ENCODE assay signal across 22 cellular contexts in genomic region chr5:133842846-133843725, GRCh38.
DNase-seq lines count a peak whose midpoint lies in the region; ATAC-seq, FAIRE-seq and TF ChIP-seq lines count a peak whose summit lies in the region.
"Had no signal": no experiment of that assay in that cellular context is flagged by ENCODE, and none has a peak within 500 bp of the region (broad histone marks: within the 10 kb centered on the region; RNA-seq: fewer than 3 reads in every experiment).

No MANE protein-coding gene starts in this region.

- no peak overlapping the region for H2AFZ ChIP-seq in astrocyte (ENCODE audit: low read depth, low read length)

- peaks cover 5% of the 10 kb centered on the region for H3K9me3 Mint-ChIP-seq in astrocyte (ENCODE audit: unreplicated experiment)
- H3K9me3 Mint-ChIP-seq: activated CD8-positive, alpha-beta T cell treated with anti-CD3 and anti-CD28 coated beads for 36 hours; stimulated activated naive B cell treated with anti-CD40 and anti-IgM and Interleukin-4, amounts not matched to agents 10 μg/mL and 1 μg/mL and 100 μg/mL, for 72 hours; T-helper 1 cell treated with Interleukin-12 subunit alpha and Interleukin-12 subunit beta and Interleukin-4 antibody, amounts not matched to agents 30 μg/mL and 1 μg/mL, for 36 hours had no signal

- no peak overlapping the region for H3K4me3 ChIP-seq in BE2C (ENCODE audit: low read depth, low read length)
- H3K4me3 ChIP-seq in HEK293 (ENCODE audit: low read depth, low read length): no peak overlapping the region
- no peak overlapping the region for H3K4me3 ChIP-seq in astrocyte (ENCODE audit: insufficient read depth, low read depth, low read length)
- H3K4me3 ChIP-seq: right lobe of liver had no signal

- H3K27me3 ChIP-seq in BE2C (no peaks in the 10 kb centered on the region), astrocyte (ENCODE audit: insufficient read depth, low read length) (peaks cover 21% of the 10 kb centered on the region)
- H3K27me3 ChIP-seq: right lobe of liver had no signal

- H3K79me2 ChIP-seq in astrocyte (ENCODE audit: insufficient read depth, low read length): no peaks in the 10 kb centered on the region

- FAIRE-seq in astrocyte (lab: Jason Lieb, UNC): no peak

- TF ChIP-seq CTCF in BE2C (IDR thresholded peaks at IDR 0.05; ENCODE audit: low read depth, low read length): no peak
- TF ChIP-seq CTCF in HEK293 (tag by site-specific recombination; IDR thresholded peaks at IDR 0.05): no peak
- no peak for TF ChIP-seq CTCF in astrocyte (IDR thresholded peaks at IDR 0.05; ENCODE audit: insufficient read depth, low read depth, low read length)

- peaks cover 42% of the 10 kb centered on the region for H3K27me3 Mint-ChIP-seq in astrocyte (ENCODE audit: low read depth, unreplicated experiment)
- H3K27me3 Mint-ChIP-seq: stimulated activated naive B cell treated with anti-CD40 and anti-IgM and Interleukin-4, amounts not matched to agents 10 μg/mL and 1 μg/mL and 100 μg/mL, for 72 hours had no signal

- no peak overlapping the region for H3K4me3 Mint-ChIP-seq in astrocyte (ENCODE audit: unreplicated experiment)
- H3K4me3 Mint-ChIP-seq: activated CD8-positive, alpha-beta T cell treated with anti-CD3 and anti-CD28 coated beads for 36 hours; stimulated activated naive B cell treated with anti-CD40 and anti-IgM and Interleukin-4, amounts not matched to agents 10 μg/mL and 1 μg/mL and 100 μg/mL, for 72 hours; T-helper 1 cell treated with Interleukin-12 subunit alpha and Interleukin-12 subunit beta and Interleukin-4 antibody, amounts not matched to agents 30 μg/mL and 1 μg/mL, for 36 hours had no signal

- H3K4me1 Mint-ChIP-seq in astrocyte (ENCODE audit: low read depth, unreplicated experiment): no peaks in the 10 kb centered on the region

- POLR2A ChIA-PET in HEK293 (lab: Yijun Ruan, JAX): no interaction called here

- no peak overlapping the region for H3K27ac ChIP-seq in HEK293 (ENCODE audit: extremely low read depth, low read depth, low read length)
- H3K27ac ChIP-seq in astrocyte (ENCODE audit: low read depth, low read length): no peak overlapping the region
- H3K27ac ChIP-seq: C4-2B, right lobe of liver had no signal

- no peak overlapping the region for H3K27ac Mint-ChIP-seq in astrocyte (ENCODE audit: unreplicated experiment)
- H3K27ac Mint-ChIP-seq: activated CD8-positive, alpha-beta T cell treated with anti-CD3 and anti-CD28 coated beads for 36 hours; stimulated activated naive B cell treated with anti-CD40 and anti-IgM and Interleukin-4, amounts not matched to agents 10 μg/mL and 1 μg/mL and 100 μg/mL, for 72 hours; T-helper 1 cell treated with Interleukin-12 subunit alpha and Interleukin-12 subunit beta and Interleukin-4 antibody, amounts not matched to agents 30 μg/mL and 1 μg/mL, for 36 hours had no signal

- CTCF ChIA-PET in HEK293 (lab: Yijun Ruan, JAX): interaction anchor here (3.2 kb wide), 1 partner anchor 26 kb away, joined by 11 read pairs; no protein-coding TSS in a partner anchor

- no peak overlapping the region for H3K4me2 ChIP-seq in astrocyte (ENCODE audit: low read length)

- no peaks in the 10 kb centered on the region for H3K36me3 Mint-ChIP-seq in astrocyte (ENCODE audit: low read depth, unreplicated experiment)

- no peaks in the 10 kb centered on the region for H3K9me3 ChIP-seq in BE2C
- H3K9me3 ChIP-seq in HEK293 (ENCODE audit: control insufficient read depth, insufficient read depth, low read depth, low read length): no peaks in the 10 kb centered on the region
- no peaks in the 10 kb centered on the region for H3K9me3 ChIP-seq in astrocyte (ENCODE audit: insufficient read depth, low read depth, low read length)
- H3K9me3 ChIP-seq: right lobe of liver had no signal

- no peaks in the 10 kb centered on the region for H4K20me1 ChIP-seq in astrocyte (ENCODE audit: insufficient read depth, low read length)

- no peak for ATAC-seq in activated CD4-positive, CD25-positive, alpha-beta regulatory T cell treated with anti-CD3 and anti-CD28 coated beads, Interleukin-2, amount 50 U/mL, for 24 hours
- ATAC-seq: activated CD8-positive, alpha-beta T cell treated with anti-CD3 and anti-CD28 coated beads for 36 hours; HCT116; right lobe of liver; stimulated activated naive B cell treated with anti-CD40 and anti-IgM and Interleukin-4, amounts not matched to agents 10 μg/mL and 1 μg/mL and 100 μg/mL, for 72 hours had no signal

- no peak overlapping the region for H3K9ac ChIP-seq in astrocyte (ENCODE audit: low read length)

- peaks cover 11% of the 10 kb centered on the region for H3K4me1 ChIP-seq in BE2C
- peaks cover 6% of the 10 kb centered on the region for H3K4me1 ChIP-seq in HEK293 (ENCODE audit: control insufficient read depth, insufficient read depth, low read length)
- H3K4me1 ChIP-seq in astrocyte (ENCODE audit: insufficient read depth, low read length): no peaks in the 10 kb centered on the region

- H3K36me3 ChIP-seq in BE2C: no peaks in the 10 kb centered on the region
- no peaks in the 10 kb centered on the region for H3K36me3 ChIP-seq in HEK293 (ENCODE audit: control insufficient read depth in 2 of 2, insufficient read depth in 1 of 2, low read length in 2 of 2)
- no peaks in the 10 kb centered on the region for H3K36me3 ChIP-seq in astrocyte (ENCODE audit: insufficient read depth, low read length)
- H3K36me3 ChIP-seq: right lobe of liver had no signal

- DNase-seq in BE2C: peak; percentile 71
- peak; percentile 49 for DNase-seq in astrocyte (ENCODE audit: low read depth)
- peak; percentile 41 for DNase-seq in mesenteric fat pad (ENCODE audit: low spot score)
- no peak for DNase-seq in NCI-H2227 treated with DMSO at 0.1 percent for 48 hours (lab: John Stamatoyannopoulos, UW)
- no peak for DNase-seq in superior temporal gyrus (ENCODE audit: extremely low spot score)
- no peak for DNase-seq in NCI-H2196 (lab: John Stamatoyannopoulos, UW; ENCODE audit: unreplicated experiment)
- DNase-seq: activated CD8-positive, alpha-beta T cell treated with anti-CD3 and anti-CD28 coated beads for 36 hours; activated gamma-delta T cell; activated T-cell treated with anti-CD3 and anti-CD28 coated beads for 4 hours; Calu3; cerebellar nuclear complex; DMS79 treated with DMSO at 0.1 percent for 48 hours; NCI-H2081; right lobe of liver; stimulated activated CD4-positive, alpha-beta T cell treated with anti-CD3 and anti-CD28 coated beads, Interleukin-12 subunit alpha, Interleukin-12 subunit beta, amount 100 ng/mL, for 4 hours; stimulated activated CD4-positive, alpha-beta T cell treated with anti-CD3 and anti-CD28 coated beads, Interleukin-4, amount 100 ng/mL, for 24 hours; stimulated activated naive B cell treated with anti-CD40 and anti-IgM and Interleukin-4, amounts not matched to agents 10 μg/mL and 1 μg/mL and 100 μg/mL, for 72 hours had no signal

TF ChIP-seq in HEK293, 187 proteins besides CTCF, POLR2A, EP300 and RAD21 (continues in another document):
- TF ChIP-seq ZBTB6 (tag by site-specific recombination; IDR thresholded peaks at IDR 0.05) (no peak), ZNF423 (tag by site-specific recombination; IDR thresholded peaks at IDR 0.05) (peak; percentile 39; the same call in 1 of the 2 replicates), ZNF211 (tag by site-specific recombination; IDR thresholded peaks at IDR 0.05; ENCODE audit: low read depth) (no peak), ZNF600 (tag by site-specific recombination; IDR thresholded peaks at IDR 0.05) (no peak), ZNF548 (tag by site-specific recombination; IDR thresholded peaks at IDR 0.05) (no peak), ZNF274 (IDR thresholded peaks at IDR 0.05; ENCODE audit: low read length) (no peak), ZNF274 (tag by site-specific recombination; IDR thresholded peaks at IDR 0.05; ENCODE audit: borderline replicate concordance) (no peak), SP7 (tag by site-specific recombination; IDR thresholded peaks at IDR 0.05) (peak; percentile 93), ZFHX2 (tag by site-specific recombination; conservative IDR thresholded peaks at IDR 0.05) (peak; percentile 75), ZIC2 (tag by site-specific recombination; IDR thresholded peaks at IDR 0.05) (peak; percentile 87), PRDM1 (tag by site-specific recombination; IDR thresholded peaks at IDR 0.05) (no peak), GLIS1 (tag by site-specific recombination; IDR thresholded peaks at IDR 0.05) (peak; percentile 83), OSR2 (tag by site-specific recombination; IDR thresholded peaks at IDR 0.05) (peak; percentile 83)
- TF ChIP-seq, protein P1, sequence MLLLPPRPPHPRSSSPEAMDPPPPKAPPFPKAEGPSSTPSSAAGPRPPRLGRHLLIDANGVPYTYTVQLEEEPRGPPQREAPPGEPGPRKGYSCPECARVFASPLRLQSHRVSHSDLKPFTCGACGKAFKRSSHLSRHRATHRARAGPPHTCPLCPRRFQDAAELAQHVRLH (tag by site-specific recombination; IDR thresholded peaks at IDR 0.05): no peak

Comparison
In these comparisons a context has a peak if more than half of its experiments do, and no peak if none do; other contexts are left out.
1. DNase-seq: peak in BE2C (single experiment), astrocyte (single experiment) and mesenteric fat pad (single experiment); none in NCI-H2227 treated with DMSO at 0.1 percent for 48 hours (single experiment), superior temporal gyrus (single experiment) and NCI-H2196 (single experiment).